ENCODE assay signal across 1 cellular context in genomic region chr20:53902968-53903651, GRCh38.
TF ChIP-seq lines count a peak whose summit lies in the region.

No MANE protein-coding gene starts in this region.

TF ChIP-seq in IMR-90, 13 proteins besides CTCF, POLR2A, EP300 and RAD21 (continued from another document):
- TF ChIP-seq USF2 (IDR thresholded peaks at IDR 0.05; ENCODE audit: low read depth, low read length) (no peak), BHLHE40 (IDR thresholded peaks at IDR 0.05; ENCODE audit: low read depth, low read length) (no peak), MAFK (IDR thresholded peaks at IDR 0.05; ENCODE audit: low read depth, low read length) (no peak), MXI1 (IDR thresholded peaks at IDR 0.05; ENCODE audit: borderline replicate concordance, low read depth, low read length) (no peak), RCOR1 (IDR thresholded peaks at IDR 0.05; ENCODE audit: insufficient replicate concordance, low read length) (no peak), SMC3 (IDR thresholded peaks at IDR 0.05; ENCODE audit: low read depth, low read length) (no peak), CEBPB (IDR thresholded peaks at IDR 0.05; ENCODE audit: low read depth, low read length) (no peak), MAZ (IDR thresholded peaks at IDR 0.05; ENCODE audit: borderline replicate concordance, low read depth, low read length) (no peak), ELK1 (IDR thresholded peaks at IDR 0.05; ENCODE audit: borderline replicate concordance, low read depth, low read length) (no peak)
